ENCODE assay signal across 1 cellular context in genomic region chr4:16818005-16818404, GRCh38.
TF ChIP-seq lines count a peak whose summit lies in the region.

No MANE protein-coding gene starts in this region.

TF ChIP-seq in HCT116, 20 proteins besides CTCF, POLR2A, EP300 and RAD21 (continued from another document):
- TF ChIP-seq YY1 (IDR thresholded peaks at IDR 0.05; ENCODE audit: extremely low read depth, insufficient replicate concordance, low read depth, low read length) = no peak
- no peak for TF ChIP-seq JUND (IDR thresholded peaks at IDR 0.05)
- no peak for TF ChIP-seq EGR1 (IDR thresholded peaks at IDR 0.05; ENCODE audit: low read depth)
- TF ChIP-seq FOSL1 (IDR thresholded peaks at IDR 0.05; ENCODE audit: low read depth) = no peak
- TF ChIP-seq EZH2phosphoT487 (IDR thresholded peaks at IDR 0.05; ENCODE audit: borderline replicate concordance) = no peak
- no peak for TF ChIP-seq MAX (IDR thresholded peaks at IDR 0.05)
- TF ChIP-seq ATF3 (IDR thresholded peaks at IDR 0.05) = no peak
- TF ChIP-seq ZFX (IDR thresholded peaks at IDR 0.05) = no peak
- no peak for TF ChIP-seq ZNF274 (IDR thresholded peaks at IDR 0.05; ENCODE audit: low read depth, low read length)
- no peak for TF ChIP-seq CBX3 (IDR thresholded peaks at IDR 0.05; ENCODE audit: low read depth)
- no peak for TF ChIP-seq EZH2 (IDR thresholded peaks at IDR 0.05)
- no peak for TF ChIP-seq SP1 (IDR thresholded peaks at IDR 0.05; ENCODE audit: low read depth)
